Comparison of ENCODE assay signal across 1 cellular context in the genomic region with DNA sequence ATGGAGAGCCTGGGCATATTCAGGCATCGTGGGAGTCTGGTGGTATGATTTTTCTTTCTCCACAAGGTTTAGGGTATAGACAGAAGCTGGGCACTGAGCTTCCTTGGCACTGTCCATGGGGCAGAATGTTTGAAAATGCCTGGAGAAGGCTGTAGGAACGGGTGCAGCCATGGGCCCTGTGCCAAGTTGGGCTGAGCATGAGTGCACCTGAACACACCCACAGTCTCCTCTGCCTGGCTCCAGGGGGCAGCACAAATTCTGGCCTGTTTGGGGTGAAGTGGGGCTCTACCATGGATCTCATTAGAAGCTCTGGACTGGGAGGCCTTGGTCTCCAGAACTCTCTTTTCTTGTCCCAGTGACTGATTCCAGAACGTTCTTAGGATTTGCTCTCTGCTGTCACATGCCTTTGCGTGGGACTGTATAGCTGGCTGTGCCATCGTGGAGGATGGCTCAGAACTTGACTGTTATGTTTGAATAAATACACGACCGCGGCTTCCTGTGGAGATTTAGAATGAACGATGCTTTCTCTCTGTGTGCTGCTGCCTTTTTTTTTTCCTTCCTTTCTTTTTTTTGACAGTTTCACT.
TF ChIP-seq lines count a peak whose summit lies in the region.

No MANE protein-coding gene starts in this region.

TF ChIP-seq in GM12878, 131 proteins besides CTCF, POLR2A, EP300 and RAD21 (continued from another document):
- no peak for TF ChIP-seq RB1 (IDR thresholded peaks at IDR 0.05; ENCODE audit: borderline replicate concordance)
- TF ChIP-seq KAT2A (conservative IDR thresholded peaks at IDR 0.05; ENCODE audit: control insufficient read depth, low read depth, low read length): no peak
- no peak for TF ChIP-seq HDAC2 (IDR thresholded peaks at IDR 0.05)
- TF ChIP-seq, protein P1, sequence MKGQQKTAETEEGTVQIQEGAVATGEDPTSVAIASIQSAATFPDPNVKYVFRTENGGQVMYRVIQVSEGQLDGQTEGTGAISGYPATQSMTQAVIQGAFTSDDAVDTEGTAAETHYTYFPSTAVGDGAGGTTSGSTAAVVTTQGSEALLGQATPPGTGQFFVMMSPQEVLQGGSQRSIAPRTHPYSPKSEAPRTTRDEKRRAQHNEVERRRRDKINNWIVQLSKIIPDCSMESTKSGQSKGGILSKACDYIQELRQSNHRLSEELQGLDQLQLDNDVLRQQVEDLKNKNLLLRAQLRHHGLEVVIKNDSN (IDR thresholded peaks at IDR 0.05; ENCODE audit: borderline replicate concordance, extremely low read length, insufficient read depth, low read depth, low read length): no peak
- no peak for TF ChIP-seq BHLHE40 (IDR thresholded peaks at IDR 0.05; ENCODE audit: borderline replicate concordance in 1 of 2, low read depth in 2 of 2, low read length in 1 of 2)
- no peak for TF ChIP-seq MEF2B (IDR thresholded peaks at IDR 0.05; ENCODE audit: partially characterized antibody, poor library complexity, severe bottlenecking)
- TF ChIP-seq NFXL1 (IDR thresholded peaks at IDR 0.05; ENCODE audit: borderline replicate concordance): no peak
- TF ChIP-seq, protein P2, sequence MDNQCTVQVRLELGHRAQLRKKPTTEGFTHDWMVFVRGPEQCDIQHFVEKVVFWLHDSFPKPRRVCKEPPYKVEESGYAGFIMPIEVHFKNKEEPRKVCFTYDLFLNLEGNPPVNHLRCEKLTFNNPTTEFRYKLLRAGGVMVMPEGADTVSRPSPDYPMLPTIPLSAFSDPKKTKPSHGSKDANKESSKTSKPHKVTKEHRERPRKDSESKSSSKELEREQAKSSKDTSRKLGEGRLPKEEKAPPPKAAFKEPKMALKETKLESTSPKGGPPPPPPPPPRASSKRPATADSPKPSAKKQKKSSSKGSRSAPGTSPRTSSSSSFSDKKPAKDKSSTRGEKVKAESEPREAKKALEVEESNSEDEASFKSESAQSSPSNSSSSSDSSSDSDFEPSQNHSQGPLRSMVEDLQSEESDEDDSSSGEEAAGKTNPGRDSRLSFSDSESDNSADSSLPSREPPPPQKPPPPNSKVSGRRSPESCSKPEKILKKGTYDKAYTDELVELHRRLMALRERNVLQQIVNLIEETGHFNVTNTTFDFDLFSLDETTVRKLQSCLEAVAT (IDR thresholded peaks at IDR 0.05): no peak
- TF ChIP-seq CBFB (IDR thresholded peaks at IDR 0.05; ENCODE audit: low read depth): no peak
- TF ChIP-seq, protein P3, sequence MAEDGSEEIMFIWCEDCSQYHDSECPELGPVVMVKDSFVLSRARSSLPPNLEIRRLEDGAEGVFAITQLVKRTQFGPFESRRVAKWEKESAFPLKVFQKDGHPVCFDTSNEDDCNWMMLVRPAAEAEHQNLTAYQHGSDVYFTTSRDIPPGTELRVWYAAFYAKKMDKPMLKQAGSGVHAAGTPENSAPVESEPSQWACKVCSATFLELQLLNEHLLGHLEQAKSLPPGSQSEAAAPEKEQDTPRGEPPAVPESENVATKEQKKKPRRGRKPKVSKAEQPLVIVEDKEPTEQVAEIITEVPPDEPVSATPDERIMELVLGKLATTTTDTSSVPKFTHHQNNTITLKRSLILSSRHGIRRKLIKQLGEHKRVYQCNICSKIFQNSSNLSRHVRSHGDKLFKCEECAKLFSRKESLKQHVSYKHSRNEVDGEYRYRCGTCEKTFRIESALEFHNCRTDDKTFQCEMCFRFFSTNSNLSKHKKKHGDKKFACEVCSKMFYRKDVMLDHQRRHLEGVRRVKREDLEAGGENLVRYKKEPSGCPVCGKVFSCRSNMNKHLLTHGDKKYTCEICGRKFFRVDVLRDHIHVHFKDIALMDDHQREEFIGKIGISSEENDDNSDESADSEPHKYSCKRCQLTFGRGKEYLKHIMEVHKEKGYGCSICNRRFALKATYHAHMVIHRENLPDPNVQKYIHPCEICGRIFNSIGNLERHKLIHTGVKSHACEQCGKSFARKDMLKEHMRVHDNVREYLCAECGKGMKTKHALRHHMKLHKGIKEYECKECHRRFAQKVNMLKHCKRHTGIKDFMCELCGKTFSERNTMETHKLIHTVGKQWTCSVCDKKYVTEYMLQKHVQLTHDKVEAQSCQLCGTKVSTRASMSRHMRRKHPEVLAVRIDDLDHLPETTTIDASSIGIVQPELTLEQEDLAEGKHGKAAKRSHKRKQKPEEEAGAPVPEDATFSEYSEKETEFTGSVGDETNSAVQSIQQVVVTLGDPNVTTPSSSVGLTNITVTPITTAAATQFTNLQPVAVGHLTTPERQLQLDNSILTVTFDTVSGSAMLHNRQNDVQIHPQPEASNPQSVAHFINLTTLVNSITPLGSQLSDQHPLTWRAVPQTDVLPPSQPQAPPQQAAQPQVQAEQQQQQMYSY (CRISPR knock-in tag; IDR thresholded peaks at IDR 0.05): no peak
